1 cellular context compared by ENCODE assay signal in genomic region chr1:153646672-153647374, GRCh38.
TF ChIP-seq lines count a peak whose summit lies in the region.

No MANE protein-coding gene starts in this region.

TF ChIP-seq in GM12878, 131 proteins besides CTCF, POLR2A, EP300 and RAD21:
- no peak for TF ChIP-seq HCFC1 (IDR thresholded peaks at IDR 0.05; ENCODE audit: low read length)
- peak; percentile 64 for TF ChIP-seq POLR2AphosphoS5 (IDR thresholded peaks at IDR 0.05; ENCODE audit: low read length)
- 0 out of 2 replicates have a peak, but pooled peaks have one; percentile 20 for TF ChIP-seq SMAD5 (IDR thresholded peaks at IDR 0.05; ENCODE audit: low read depth)
